ENCODE assay signal across 27 cellular contexts in genomic region chr4:166502660-166503059, GRCh38.
"Had no signal": no experiment of that assay in that cellular context is flagged by ENCODE, and none has a peak within 500 bp of the region (broad histone marks: within the 10 kb centered on the region; RNA-seq: fewer than 3 reads in every experiment).

No MANE protein-coding gene starts in this region.

- H3K27me3 ChIP-seq: cardiac muscle cell had no signal

- H3K4me2 ChIP-seq: KMS-11 had no signal

- H3K9ac ChIP-seq: KMS-11 had no signal

- H3K27me3 Mint-ChIP-seq: activated CD4-positive, alpha-beta memory T cell treated with anti-CD3 and anti-CD28 coated beads for 36 hours; activated CD4-positive, alpha-beta T cell treated with anti-CD3 and anti-CD28 coated beads, Interleukin-2, amount 10 ng/mL, durations not matched to agents 7 days and 5 days; activated naive CD8-positive, alpha-beta T cell treated with anti-CD3 and anti-CD28 coated beads, Interleukin-2, amount 50 U/mL, for 24 hours had no signal

- H3K27ac ChIP-seq: cardiac muscle cell, KMS-11, SK-N-MC, VCaP had no signal

- H3K4me1 Mint-ChIP-seq: activated CD4-positive, alpha-beta T cell treated with anti-CD3 and anti-CD28 coated beads, Interleukin-2, amount 10 ng/mL, durations not matched to agents 7 days and 5 days; activated naive CD8-positive, alpha-beta T cell treated with anti-CD3 and anti-CD28 coated beads, Interleukin-2, amount 50 U/mL, for 24 hours had no signal

- H3K36me3 Mint-ChIP-seq: activated CD4-positive, alpha-beta memory T cell treated with anti-CD3 and anti-CD28 coated beads for 36 hours; brain had no signal

- DNase-seq: activated CD4-positive, alpha-beta memory T cell treated with anti-CD3 and anti-CD28 coated beads for 36 hours; activated CD4-positive, alpha-beta T cell treated with anti-CD3 and anti-CD28 coated beads, Interleukin-2, amount 10 ng/mL, durations not matched to agents 7 days and 5 days; activated CD8-positive, alpha-beta memory T cell treated with anti-CD3 and anti-CD28 coated beads for 24 hours; activated effector memory CD4-positive, alpha-beta T cell treated with anti-CD3 and anti-CD28 coated beads, Interleukin-2, amount 50 U/mL, for 16 hours; activated naive CD4-positive, alpha-beta T cell treated with Interleukin-2 at 50 U/mL for 16 hours; activated T-cell treated with anti-CD3 and anti-CD28 coated beads, Interleukin-2, amount 50 U/mL, for 4 hours; amniotic stem cell; NCI-H1092; NCI-H1436; NCI-H1694 treated with DMSO at 0.1 percent for 48 hours; NCI-H2029 treated with DMSO at 0.1 percent for 48 hours; NCI-H345; NCI-H510A; NK-92 treated with Interleukin-12 subunit alpha and Interleukin-12 subunit beta, amount 100 ng/mL, for 24 hours; OCI-M1; RPMI8226; T-helper 1 cell had no signal

- H3K4me3 Mint-ChIP-seq: activated CD4-positive, alpha-beta memory T cell treated with anti-CD3 and anti-CD28 coated beads for 36 hours; activated CD4-positive, alpha-beta T cell treated with anti-CD3 and anti-CD28 coated beads, Interleukin-2, amount 10 ng/mL, durations not matched to agents 7 days and 5 days; activated naive CD8-positive, alpha-beta T cell treated with anti-CD3 and anti-CD28 coated beads, Interleukin-2, amount 50 U/mL, for 24 hours; activated T-cell treated with anti-CD3 and anti-CD28 coated beads, Interleukin-2, amount 50 U/mL, for 4 hours; brain had no signal

- H3K9me3 Mint-ChIP-seq: activated CD4-positive, alpha-beta T cell treated with anti-CD3 and anti-CD28 coated beads, Interleukin-2, amount 10 ng/mL, durations not matched to agents 7 days and 5 days; brain had no signal

- H3K27ac Mint-ChIP-seq: activated CD4-positive, alpha-beta memory T cell treated with anti-CD3 and anti-CD28 coated beads for 36 hours; activated CD4-positive, alpha-beta T cell treated with anti-CD3 and anti-CD28 coated beads, Interleukin-2, amount 10 ng/mL, durations not matched to agents 7 days and 5 days; activated naive CD4-positive, alpha-beta T cell treated with anti-CD3 and anti-CD28 coated beads, Interleukin-2, amount 50 U/mL, for 72 hours; activated naive CD8-positive, alpha-beta T cell treated with anti-CD3 and anti-CD28 coated beads, Interleukin-2, amount 50 U/mL, for 24 hours; brain had no signal

- H3K36me3 ChIP-seq: cardiac muscle cell had no signal

- ATAC-seq: activated naive CD8-positive, alpha-beta T cell treated with anti-CD3 and anti-CD28 coated beads, Interleukin-2, amount 50 U/mL, for 24 hours; activated T-cell treated with anti-CD3 and anti-CD28 coated beads, Interleukin-2, amount 50 U/mL, for 4 hours; Panc1; Right ventricle myocardium inferior had no signal

- H3K4me3 ChIP-seq: cardiac muscle cell, SK-N-MC had no signal

- FAIRE-seq: astrocyte had no signal
